Comparison of ENCODE assay signal across 17 cellular contexts in genomic region chr1:78263459-78263858, GRCh38.
DNase-seq lines count a peak whose midpoint lies in the region; ATAC-seq and TF ChIP-seq lines count a peak whose summit lies in the region.
"Had no signal": no experiment of that assay in that cellular context is flagged by ENCODE, and none has a peak within 500 bp of the region (broad histone marks: within the 10 kb centered on the region; RNA-seq: fewer than 3 reads in every experiment).

No MANE protein-coding gene starts in this region.

- no peak for TF ChIP-seq CTCF in SK-N-SH (IDR thresholded peaks at IDR 0.05)
- no peak for TF ChIP-seq CTCF in endothelial cell (IDR thresholded peaks at IDR 0.05; ENCODE audit: unreplicated experiment)
- TF ChIP-seq CTCF in chondrocyte (IDR thresholded peaks at IDR 0.05): no peak

- H3K4me3 Mint-ChIP-seq in stimulated activated effector memory CD8-positive, alpha-beta T cell treated with anti-CD3 and anti-CD28 coated beads, Interleukin-12 subunit alpha, Interleukin-12 subunit beta, amount 100 ng/mL, for 72 hours: no peak overlapping the region
- H3K4me3 Mint-ChIP-seq in endothelial cell (ENCODE audit: unreplicated experiment) (no peak overlapping the region), chondrocyte (ENCODE audit: unreplicated experiment) (no peak overlapping the region)
- H3K4me3 Mint-ChIP-seq: CD4-positive, CD25-positive, alpha-beta regulatory T cell; H9 had no signal

- H3K9ac ChIP-seq in SK-N-SH (no peak overlapping the region), iPS-18a (ENCODE audit: low read length) (no peak overlapping the region)
- H3K9ac ChIP-seq: BLaER1 treated with 17β-estradiol and CSF1 and Interleukin-3, amounts not matched to agents 10 nM and 100 nM had no signal

- no peaks in the 10 kb centered on the region for H3K9me2 ChIP-seq in SK-N-SH

- H3K9me3 Mint-ChIP-seq in stimulated activated effector memory CD8-positive, alpha-beta T cell treated with anti-CD3 and anti-CD28 coated beads, Interleukin-12 subunit alpha, Interleukin-12 subunit beta, amount 100 ng/mL, for 72 hours: peaks cover 9% of the 10 kb centered on the region
- no peaks in the 10 kb centered on the region for H3K9me3 Mint-ChIP-seq in endothelial cell (ENCODE audit: unreplicated experiment)
- peaks cover 20% of the 10 kb centered on the region for H3K9me3 Mint-ChIP-seq in chondrocyte (ENCODE audit: low read depth)

- no peak for ATAC-seq in SK-N-SH treated with all-trans-retinoic acid at 6 μM for 48 hours
- ATAC-seq in stimulated activated effector memory CD8-positive, alpha-beta T cell treated with anti-CD3 and anti-CD28 coated beads, Interleukin-12 subunit alpha, Interleukin-12 subunit beta, amount 100 ng/mL, for 72 hours: peak; percentile 51
- no peak for ATAC-seq in GM18861 (IDR thresholded peaks at IDR 0.05; ENCODE audit: unreplicated experiment)
- ATAC-seq in HG02642 (IDR thresholded peaks at IDR 0.05; ENCODE audit: poor library complexity, unreplicated experiment): no peak
- ATAC-seq: GM12878 had no signal

- H3K27ac ChIP-seq in SK-N-SH (ENCODE audit: low read depth in 2 of 2, low read length in 1 of 2): no peak overlapping the region
- H3K27ac ChIP-seq in iPS-18a (ENCODE audit: low read length): no peak overlapping the region
- H3K27ac ChIP-seq: 22Rv1; BLaER1 treated with 17β-estradiol and CSF1 and Interleukin-3, amounts not matched to agents 10 nM and 100 nM had no signal

- TF ChIP-seq RAD21 in SK-N-SH (IDR thresholded peaks at IDR 0.05; ENCODE audit: low read length): no peak

- TF ChIP-seq EP300 in SK-N-SH (IDR thresholded peaks at IDR 0.05; ENCODE audit: borderline replicate concordance in 1 of 2, low read depth in 1 of 2, low read length in 1 of 2): no peak

- POLR2A ChIA-PET in SK-N-SH (lab: Yijun Ruan, JAX): no interaction called here

- H3K27ac Mint-ChIP-seq in stimulated activated effector memory CD8-positive, alpha-beta T cell treated with anti-CD3 and anti-CD28 coated beads, Interleukin-12 subunit alpha, Interleukin-12 subunit beta, amount 100 ng/mL, for 72 hours: no peak overlapping the region
- H3K27ac Mint-ChIP-seq in endothelial cell (ENCODE audit: unreplicated experiment): no peak overlapping the region
- no peak overlapping the region for H3K27ac Mint-ChIP-seq in chondrocyte (ENCODE audit: unreplicated experiment)
- H3K27ac Mint-ChIP-seq: CD4-positive, CD25-positive, alpha-beta regulatory T cell; H9 had no signal

- H3K36me3 Mint-ChIP-seq in stimulated activated effector memory CD8-positive, alpha-beta T cell treated with anti-CD3 and anti-CD28 coated beads, Interleukin-12 subunit alpha, Interleukin-12 subunit beta, amount 100 ng/mL, for 72 hours: no peaks in the 10 kb centered on the region
- no peaks in the 10 kb centered on the region for H3K36me3 Mint-ChIP-seq in endothelial cell (ENCODE audit: low read depth, unreplicated experiment)
- H3K36me3 Mint-ChIP-seq in chondrocyte (ENCODE audit: low read depth): peaks cover 5% of the 10 kb centered on the region
- H3K36me3 Mint-ChIP-seq: CD4-positive, CD25-positive, alpha-beta regulatory T cell had no signal

- H3K27me3 Mint-ChIP-seq in endothelial cell (ENCODE audit: unreplicated experiment) (no peaks in the 10 kb centered on the region), chondrocyte (ENCODE audit: low read depth) (peaks cover 41% of the 10 kb centered on the region)
- H3K27me3 Mint-ChIP-seq: CD4-positive, CD25-positive, alpha-beta regulatory T cell had no signal

- 0 out of 2 replicates have a peak overlapping the region, but pooled peaks have one; percentile 29 for H2AFZ ChIP-seq in SK-N-SH (ENCODE audit: low read depth)

- no peaks in the 10 kb centered on the region for H4K20me1 ChIP-seq in SK-N-SH (ENCODE audit: insufficient read depth)
- H4K20me1 ChIP-seq: BLaER1 treated with 17β-estradiol and CSF1 and Interleukin-3, amounts not matched to agents 10 nM and 100 nM had no signal

- no peak overlapping the region for H3K4me2 ChIP-seq in SK-N-SH
- H3K4me2 ChIP-seq: BLaER1 treated with 17β-estradiol and CSF1 and Interleukin-3, amounts not matched to agents 10 nM and 100 nM had no signal

- H3K79me2 ChIP-seq in SK-N-SH (ENCODE audit: insufficient read depth): no peaks in the 10 kb centered on the region

- H3K4me1 ChIP-seq in SK-N-SH (ENCODE audit: control insufficient read depth in 1 of 2, insufficient read depth in 2 of 2, low read depth in 1 of 2, low read length in 1 of 2) (peaks cover 0 to 4% of the 10 kb centered on the region in 2 experiments; a peak in 1 of 4 replicates), iPS-18a (ENCODE audit: control insufficient read depth, low read depth, low read length) (peaks cover 8% of the 10 kb centered on the region)
- H3K4me1 ChIP-seq: BLaER1 treated with 17β-estradiol and CSF1 and Interleukin-3, amounts not matched to agents 10 nM and 100 nM had no signal

- H3K27me3 ChIP-seq in SK-N-SH (ENCODE audit: insufficient read depth) (no peaks in the 10 kb centered on the region), iPS-18a (ENCODE audit: control insufficient read depth, insufficient read depth, low read length) (peaks cover 4% of the 10 kb centered on the region)
- H3K27me3 ChIP-seq: BLaER1 treated with 17β-estradiol and CSF1 and Interleukin-3, amounts not matched to agents 10 nM and 100 nM had no signal

- H3F3A ChIP-seq in SK-N-SH (replicated peaks; ENCODE audit: insufficient read depth): no peaks in the 10 kb centered on the region

- no peaks in the 10 kb centered on the region for H3K36me3 ChIP-seq in SK-N-SH (replicated peaks in 1 of 2; ENCODE audit: control insufficient read depth in 1 of 2, insufficient read depth in 2 of 2, low read length in 1 of 2)
- H3K36me3 ChIP-seq in iPS-18a (ENCODE audit: control insufficient read depth, low read depth, low read length): no peaks in the 10 kb centered on the region
- H3K36me3 ChIP-seq: BLaER1 treated with 17β-estradiol and CSF1 and Interleukin-3, amounts not matched to agents 10 nM and 100 nM had no signal

- CTCF ChIA-PET in SK-N-SH (lab: Yijun Ruan, JAX): interaction anchor here (0.5 kb wide), 1 partner anchor 923 kb away, joined by 4 read pairs; no protein-coding TSS in a partner anchor

- DNase-seq in SK-N-SH: no peak
- no peak for DNase-seq in stimulated activated effector memory CD8-positive, alpha-beta T cell treated with anti-CD3 and anti-CD28 coated beads, Interleukin-12 subunit alpha, Interleukin-12 subunit beta, amount 100 ng/mL, for 72 hours (ENCODE audit: low spot score in 2 of 2)
- DNase-seq in endothelial cell (ENCODE audit: low spot score): no peak
- DNase-seq in chondrocyte (ENCODE audit: low spot score): no peak
- DNase-seq: Calu3; CD4-positive, CD25-positive, alpha-beta regulatory T cell; DMS 273 treated with DMSO at 0.1 percent for 48 hours; DMS79; GOT3; H9 had no signal

- 70% methylated on average over 1 of the region's 2 CpGs for WGBS in SK-N-SH (ENCODE audit: low lambda C conversion rate)

- H3K4me1 Mint-ChIP-seq in stimulated activated effector memory CD8-positive, alpha-beta T cell treated with anti-CD3 and anti-CD28 coated beads, Interleukin-12 subunit alpha, Interleukin-12 subunit beta, amount 100 ng/mL, for 72 hours: no peaks in the 10 kb centered on the region
- H3K4me1 Mint-ChIP-seq in endothelial cell (ENCODE audit: unreplicated experiment): no peaks in the 10 kb centered on the region
- no peaks in the 10 kb centered on the region for H3K4me1 Mint-ChIP-seq in chondrocyte (ENCODE audit: low read depth)
- H3K4me1 Mint-ChIP-seq: CD4-positive, CD25-positive, alpha-beta regulatory T cell had no signal

- no peaks in the 10 kb centered on the region for H3K9me3 ChIP-seq in SK-N-SH
- no peaks in the 10 kb centered on the region for H3K9me3 ChIP-seq in iPS-18a (ENCODE audit: control insufficient read depth, low read depth, low read length)

- H3K4me3 ChIP-seq in SK-N-SH (ENCODE audit: low read depth in 2 of 2, low read length in 1 of 2) (no peak overlapping the region), iPS-18a (ENCODE audit: low read length) (peak overlapping the region; percentile 22)
- H3K4me3 ChIP-seq: BLaER1 treated with 17β-estradiol and CSF1 and Interleukin-3, amounts not matched to agents 10 nM and 100 nM; GM12878 had no signal

TF ChIP-seq in SK-N-SH, 30 proteins besides CTCF, POLR2A, EP300 and RAD21:
- TF ChIP-seq NRF1 (IDR thresholded peaks at IDR 0.05; ENCODE audit: low read depth, low read length): no peak
- TF ChIP-seq POLR2AphosphoS5 (IDR thresholded peaks at IDR 0.05; ENCODE audit: low read depth, low read length): no peak
- TF ChIP-seq NFIC (IDR thresholded peaks at IDR 0.05; ENCODE audit: borderline replicate concordance): no peak
- no peak for TF ChIP-seq YY1 (IDR thresholded peaks at IDR 0.05; ENCODE audit: low read depth)

TF ChIP-seq in SK-N-SH treated with all-trans-retinoic acid at 6 μM for 48 hours, 23 proteins besides CTCF, POLR2A, EP300 and RAD21:
- TF ChIP-seq CREB5 (CRISPR knock-in tag; IDR thresholded peaks at IDR 0.05; ENCODE audit: low read depth): no peak
- no peak for TF ChIP-seq ISL1 (CRISPR knock-in tag; IDR thresholded peaks at IDR 0.05)
- TF ChIP-seq ZC3H10 (CRISPR knock-in tag; IDR thresholded peaks at IDR 0.05): no peak
- no peak for TF ChIP-seq CSDC2 (CRISPR knock-in tag; IDR thresholded peaks at IDR 0.05)
- TF ChIP-seq OSR1 (CRISPR knock-in tag; IDR thresholded peaks at IDR 0.05): no peak
- no peak for TF ChIP-seq RARB (CRISPR knock-in tag; IDR thresholded peaks at IDR 0.05)
- TF ChIP-seq SNAI2 (CRISPR knock-in tag; IDR thresholded peaks at IDR 0.05): no peak
- TF ChIP-seq ZNF70 (CRISPR knock-in tag; IDR thresholded peaks at IDR 0.05): no peak
